Comparison of ENCODE assay signal across 1 cellular context in the genomic region with DNA sequence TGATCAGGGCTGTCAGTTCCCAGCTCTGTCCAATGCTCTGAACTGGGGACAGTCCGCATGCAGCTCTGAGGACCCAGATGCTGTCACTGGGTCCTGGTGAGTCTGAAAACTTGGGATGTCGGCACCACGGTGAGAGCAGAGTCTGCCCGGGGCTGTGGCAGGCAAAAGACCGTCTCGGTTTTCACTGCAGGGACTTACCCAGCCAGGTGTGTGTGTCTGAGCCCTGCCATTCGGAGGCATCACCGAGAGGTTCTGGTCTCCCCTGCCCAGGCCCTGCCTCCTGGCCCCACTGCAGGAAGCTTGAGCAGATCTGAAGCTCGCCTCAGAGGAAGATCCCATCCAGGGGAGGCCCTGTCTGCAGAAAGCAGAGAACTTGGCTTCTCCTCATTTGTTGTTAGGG.
TF ChIP-seq lines count a peak whose summit lies in the region.

No MANE protein-coding gene starts in this region.

TF ChIP-seq in neural cell, 6 proteins besides CTCF, POLR2A, EP300 and RAD21:
- TF ChIP-seq, protein P1, sequence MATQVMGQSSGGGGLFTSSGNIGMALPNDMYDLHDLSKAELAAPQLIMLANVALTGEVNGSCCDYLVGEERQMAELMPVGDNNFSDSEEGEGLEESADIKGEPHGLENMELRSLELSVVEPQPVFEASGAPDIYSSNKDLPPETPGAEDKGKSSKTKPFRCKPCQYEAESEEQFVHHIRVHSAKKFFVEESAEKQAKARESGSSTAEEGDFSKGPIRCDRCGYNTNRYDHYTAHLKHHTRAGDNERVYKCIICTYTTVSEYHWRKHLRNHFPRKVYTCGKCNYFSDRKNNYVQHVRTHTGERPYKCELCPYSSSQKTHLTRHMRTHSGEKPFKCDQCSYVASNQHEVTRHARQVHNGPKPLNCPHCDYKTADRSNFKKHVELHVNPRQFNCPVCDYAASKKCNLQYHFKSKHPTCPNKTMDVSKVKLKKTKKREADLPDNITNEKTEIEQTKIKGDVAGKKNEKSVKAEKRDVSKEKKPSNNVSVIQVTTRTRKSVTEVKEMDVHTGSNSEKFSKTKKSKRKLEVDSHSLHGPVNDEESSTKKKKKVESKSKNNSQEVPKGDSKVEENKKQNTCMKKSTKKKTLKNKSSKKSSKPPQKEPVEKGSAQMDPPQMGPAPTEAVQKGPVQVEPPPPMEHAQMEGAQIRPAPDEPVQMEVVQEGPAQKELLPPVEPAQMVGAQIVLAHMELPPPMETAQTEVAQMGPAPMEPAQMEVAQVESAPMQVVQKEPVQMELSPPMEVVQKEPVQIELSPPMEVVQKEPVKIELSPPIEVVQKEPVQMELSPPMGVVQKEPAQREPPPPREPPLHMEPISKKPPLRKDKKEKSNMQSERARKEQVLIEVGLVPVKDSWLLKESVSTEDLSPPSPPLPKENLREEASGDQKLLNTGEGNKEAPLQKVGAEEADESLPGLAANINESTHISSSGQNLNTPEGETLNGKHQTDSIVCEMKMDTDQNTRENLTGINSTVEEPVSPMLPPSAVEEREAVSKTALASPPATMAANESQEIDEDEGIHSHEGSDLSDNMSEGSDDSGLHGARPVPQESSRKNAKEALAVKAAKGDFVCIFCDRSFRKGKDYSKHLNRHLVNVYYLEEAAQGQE (IDR thresholded peaks at IDR 0.05; ENCODE audit: borderline replicate concordance), result no peak
- no peak for TF ChIP-seq MXI1 (conservative IDR thresholded peaks at IDR 0.05; ENCODE audit: poor library complexity, severe bottlenecking)
- no peak for TF ChIP-seq EZH2 (IDR thresholded peaks at IDR 0.05; ENCODE audit: borderline replicate concordance, insufficient read depth, low read length, poor library complexity, severe bottlenecking)
- no peak for TF ChIP-seq TAF1 (IDR thresholded peaks at IDR 0.05; ENCODE audit: low read depth)
- TF ChIP-seq POLR2AphosphoS5 (IDR thresholded peaks at IDR 0.05), result no peak
- TF ChIP-seq SMC3 (conservative IDR thresholded peaks at IDR 0.05; ENCODE audit: poor library complexity), result no peak
